ENCODE assay signal across 8 cellular contexts in the genomic region with DNA sequence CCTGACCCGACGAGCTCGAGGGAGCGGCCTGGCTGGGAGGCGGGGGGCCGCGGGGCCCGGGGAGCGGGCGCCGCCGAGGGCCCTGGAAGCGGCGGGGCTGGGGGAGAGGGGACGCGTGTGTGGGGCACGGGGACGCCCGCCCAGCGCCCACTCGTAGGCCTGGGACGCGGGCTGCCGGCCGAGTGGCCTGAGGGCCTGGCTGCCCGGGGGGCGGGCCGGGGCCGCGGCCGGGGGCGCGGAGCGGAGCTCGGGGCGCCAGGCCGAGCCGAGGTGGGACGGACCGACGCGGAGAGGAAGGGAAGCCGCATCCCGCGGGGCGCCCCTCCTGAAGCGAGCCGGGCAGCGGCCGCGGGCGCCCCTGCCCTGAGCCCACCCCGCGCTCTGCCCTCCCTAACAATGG.
DNase-seq lines count a peak whose midpoint lies in the region; ATAC-seq and TF ChIP-seq lines count a peak whose summit lies in the region.
"Not testable (repeated sequence)": the region's sequence is repeated elsewhere in the genome, so short reads cannot be mapped to it uniquely, and the experiment has no call there.

No MANE protein-coding gene starts in this region.

- not testable (repeated sequence) for H3K4me1 ChIP-seq in lower lobe of right lung, spleen

- not testable (repeated sequence) for H3K27me3 ChIP-seq in MG63; lower lobe of right lung (ENCODE audit: low read depth); spleen (replicated peaks in 1 of 7)

- 0 to 1% (median 0%) methylated on average over 7 to 46 of the region's 54 CpGs; no CpG with 5 or more reads in 1 of the 5 donors for WGBS in spleen, 5 donors

- not testable (repeated sequence) for H3K36me3 ChIP-seq in MG63, lower lobe of right lung, spleen

- intact Hi-C loops in lower lobe of right lung (cut with DNase I); spleen (cut with DNase I; ENCODE audit: low total_unique reads): not testable (repeated sequence)

- TF ChIP-seq CTCF in lower lobe of right lung (IDR thresholded peaks at IDR 0.05); spleen (IDR thresholded peaks at IDR 0.05 in 8 of 11, conservative IDR thresholded peaks at IDR 0.05 in 3 of 11): not testable (repeated sequence)

- ATAC-seq in GM19452 (IDR thresholded peaks at IDR 0.05; ENCODE audit: unreplicated experiment) (peak; percentile 34), HG02938 (IDR thresholded peaks at IDR 0.05; ENCODE audit: unreplicated experiment) (peak; percentile 29), esophagus mucosa (peak; percentile 5), lower lobe of right lung (peak; percentile 80 to 83)

- not testable (repeated sequence) for TF ChIP-seq POLR2A in spleen (IDR thresholded peaks at IDR 0.05)

- H3K27ac ChIP-seq in lower lobe of right lung: not testable (repeated sequence)
- H3K27ac ChIP-seq in spleen: peak overlapping the region in 4 of 8 donors; percentile 51 to 72 (median 62)

- peak; percentile 7 for DNase-seq in CD1c-positive myeloid dendritic cell (ENCODE audit: extremely low spot score)
- not testable (repeated sequence) for DNase-seq in MG63, lower lobe of right lung
- peak; percentile 1 for DNase-seq in activated T-helper 1 cell treated with Interleukin-2 at 50 U/mL for 16 hours (ENCODE audit: low read depth)
- DNase-seq in spleen: peak; percentile 78

- H3K4me3 ChIP-seq in MG63 (peak overlapping the region; percentile 45), lower lobe of right lung (peak overlapping the region; percentile 51), spleen (peak overlapping the region; percentile 28 to 78 (median 50))

- not testable (repeated sequence) for H3K9me3 ChIP-seq in MG63, lower lobe of right lung, spleen

Comparison
In these comparisons a context has a peak if more than half of its experiments do, and no peak if none do; other contexts are left out.
1. ATAC-seq: peak in every context shown above with its lines; median percentile 82 in lower lobe of right lung; 34 in GM19452; 29 in HG02938; 5 in esophagus mucosa.